24 cellular contexts compared by ENCODE assay signal in genomic region chr17:13086142-13086769, GRCh38.
DNase-seq lines count a peak whose midpoint lies in the region; ATAC-seq, FAIRE-seq and TF ChIP-seq lines count a peak whose summit lies in the region.
"Had no signal": no experiment of that assay in that cellular context is flagged by ENCODE, and none has a peak within 500 bp of the region (broad histone marks: within the 10 kb centered on the region; RNA-seq: fewer than 3 reads in every experiment).

No MANE protein-coding gene starts in this region.

- H3K36me3 ChIP-seq in right atrium auricular region = no peaks in the 10 kb centered on the region
- H3K36me3 ChIP-seq: ascending aorta, cardiac muscle cell, HAP-1 had no signal

- FAIRE-seq in urothelium cell line (lab: Jason Lieb, UNC) = no peak
- FAIRE-seq: endometrium had no signal

- intact Hi-C loops in Right ventricle myocardium inferior (cut with DNase I) (no loop called here), left ventricle myocardium superior (cut with micrococcal nuclease) (no loop called here)

- no peak for TF ChIP-seq CTCF in right atrium auricular region (IDR thresholded peaks at IDR 0.05)

- ATAC-seq in Right ventricle myocardium inferior (peak; percentile 86), left ventricle myocardium superior (peak; percentile 88), GM21529 (IDR thresholded peaks at IDR 0.05; ENCODE audit: unreplicated experiment) (no peak)
- ATAC-seq: activated CD8-positive, alpha-beta T cell treated with anti-CD3 and anti-CD28 coated beads for 36 hours; left colon; sciatic nerve had no signal

- H3K27me3 ChIP-seq in right atrium auricular region = no peaks in the 10 kb centered on the region
- H3K27me3 ChIP-seq: ascending aorta, cardiac muscle cell had no signal

- H3K27ac ChIP-seq in right atrium auricular region = no peak overlapping the region
- H3K27ac ChIP-seq: 22Rv1, cardiac muscle cell, HL-60 had no signal

- DNase-seq in Right ventricle myocardium inferior (ENCODE audit: missing footprints) = no peak
- no peak for DNase-seq in right atrium auricular region (ENCODE audit: low spot score)
- peak; percentile 50 for DNase-seq in epidermal melanocyte (ENCODE audit: insufficient read length, low spot score)
- peak; percentile 46 for DNase-seq in left ventricle myocardium superior
- DNase-seq in urothelium cell line (ENCODE audit: low spot score) = peak; percentile 3
- DNase-seq in NCI-H1417 (lab: John Stamatoyannopoulos, UW) = no peak
- no peak for DNase-seq in stimulated activated CD4-positive, alpha-beta T cell treated with anti-CD3 and anti-CD28 coated beads, Interleukin-1b, Interleukin-23, amount 100 ng/mL, for 48 hours
- DNase-seq: activated CD4-positive, alpha-beta T cell treated with anti-CD3 and anti-CD28 coated beads for 1 hour; activated CD8-positive, alpha-beta T cell treated with anti-CD3 and anti-CD28 coated beads for 36 hours; CD8-positive, alpha-beta memory T cell; DMS 273 treated with DMSO at 0.1 percent for 48 hours; left colon; mesendoderm; posterior cingulate gyrus; SK-N-SH; stimulated activated naive CD4-positive, alpha-beta T cell had no signal

- H3K9me3 ChIP-seq in right atrium auricular region = no peaks in the 10 kb centered on the region
- H3K9me3 ChIP-seq: ascending aorta, HAP-1, SK-N-SH had no signal

- H3K4me1 ChIP-seq in right atrium auricular region = no peaks in the 10 kb centered on the region
- H3K4me1 ChIP-seq: HAP-1 had no signal

- H3K4me3 ChIP-seq in right atrium auricular region = no peak overlapping the region
- H3K4me3 ChIP-seq: ascending aorta, cardiac muscle cell, HAP-1 had no signal

Comparison
In these comparisons a context has a peak if more than half of its experiments do, and no peak if none do; other contexts are left out.
1. DNase-seq: peak in epidermal melanocyte (single experiment), left ventricle myocardium superior (single experiment) and urothelium cell line (single experiment); none in Right ventricle myocardium inferior (single experiment), right atrium auricular region (single experiment), NCI-H1417 (0 of 3) and stimulated activated CD4-positive, alpha-beta T cell treated with anti-CD3 and anti-CD28 coated beads, Interleukin-1b, Interleukin-23, amount 100 ng/mL, for 48 hours (single experiment).